20 cellular contexts compared by ENCODE assay signal in the genomic region with DNA sequence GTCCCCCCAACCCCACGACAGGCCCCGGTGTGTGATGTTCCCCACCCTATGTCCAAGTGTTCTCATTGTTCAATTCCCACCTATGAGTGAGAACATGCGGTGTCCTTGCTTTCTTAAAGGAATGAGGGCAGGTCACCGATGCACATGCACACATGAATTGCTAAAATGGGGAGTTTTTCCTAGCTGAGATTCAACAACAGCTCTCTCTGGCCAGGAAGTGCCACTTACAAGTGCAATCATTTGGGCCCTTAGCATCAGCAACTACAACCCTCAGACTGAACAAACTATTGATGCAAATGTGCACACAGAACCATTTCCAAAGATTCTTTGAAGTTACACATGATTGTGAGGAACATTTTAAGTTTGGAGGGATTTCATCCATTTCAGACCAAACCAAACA.
"Had no signal": no experiment of that assay in that cellular context is flagged by ENCODE, and none has a peak within 500 bp of the region (broad histone marks: within the 10 kb centered on the region; RNA-seq: fewer than 3 reads in every experiment).

No MANE protein-coding gene starts in this region.

- H3K36me3 Mint-ChIP-seq: memory B cell; naive thymus-derived CD8-positive, alpha-beta T cell; stimulated activated naive B cell treated with anti-CD40 and anti-IgM and Interleukin-4, amounts not matched to agents 10 μg/mL and 1 μg/mL and 100 μg/mL, for 72 hours had no signal

- H3K4me3 ChIP-seq: lung, ovary, psoas muscle, sigmoid colon, suprapubic skin, upper lobe of left lung had no signal

- DNase-seq: cortex of kidney; effector memory CD8-positive, alpha-beta T cell; head of caudate nucleus; naive thymus-derived CD8-positive, alpha-beta T cell; nephron progenitor cell; occipital lobe; ovary; posterior cingulate gyrus; psoas muscle; right cardiac atrium; sigmoid colon; stimulated activated CD4-positive, alpha-beta T cell treated with anti-CD3 and anti-CD28 coated beads, Interleukin-2, amount 100 ng/mL, for 24 hours; stimulated activated CD4-positive, alpha-beta T cell treated with anti-CD3 and anti-CD28 coated beads, Interleukin-4, amount 100 ng/mL, for 24 hours; stimulated activated naive B cell treated with anti-CD40 and anti-IgM and Interleukin-4, amounts not matched to agents 10 μg/mL and 1 μg/mL and 100 μg/mL, for 72 hours; upper lobe of left lung had no signal

- H3K4me1 Mint-ChIP-seq: memory B cell; naive thymus-derived CD8-positive, alpha-beta T cell; stimulated activated naive B cell treated with anti-CD40 and anti-IgM and Interleukin-4, amounts not matched to agents 10 μg/mL and 1 μg/mL and 100 μg/mL, for 72 hours had no signal

- H3K36me3 ChIP-seq: ovary, sigmoid colon, suprapubic skin, upper lobe of left lung had no signal

- H3K27ac ChIP-seq: ovary, psoas muscle, sigmoid colon, suprapubic skin, upper lobe of left lung had no signal

- ATAC-seq: effector memory CD8-positive, alpha-beta T cell; left lobe of liver; naive thymus-derived CD8-positive, alpha-beta T cell; psoas muscle; right cardiac atrium; stimulated activated naive B cell treated with anti-CD40 and anti-IgM and Interleukin-4, amounts not matched to agents 10 μg/mL and 1 μg/mL and 100 μg/mL, for 72 hours had no signal

- H3K4me3 Mint-ChIP-seq: effector memory CD8-positive, alpha-beta T cell; memory B cell; naive thymus-derived CD8-positive, alpha-beta T cell; nephron progenitor cell; stimulated activated naive B cell treated with anti-CD40 and anti-IgM and Interleukin-4, amounts not matched to agents 10 μg/mL and 1 μg/mL and 100 μg/mL, for 72 hours; stimulated activated naive CD8-positive, alpha-beta T cell treated with anti-CD3 and anti-CD28 coated beads, Interleukin-15, Interleukin-2, amounts not matched to agents 100 ng/mL and 50 ng/mL, for 24 hours had no signal

- H3K27me3 Mint-ChIP-seq: effector memory CD8-positive, alpha-beta T cell had no signal

- H3K4me1 ChIP-seq: psoas muscle, sigmoid colon, suprapubic skin, upper lobe of left lung had no signal

- H3K9me3 Mint-ChIP-seq: effector memory CD8-positive, alpha-beta T cell; memory B cell; naive thymus-derived CD8-positive, alpha-beta T cell; stimulated activated naive B cell treated with anti-CD40 and anti-IgM and Interleukin-4, amounts not matched to agents 10 μg/mL and 1 μg/mL and 100 μg/mL, for 72 hours; stimulated activated naive CD8-positive, alpha-beta T cell treated with anti-CD3 and anti-CD28 coated beads, Interleukin-15, Interleukin-2, amounts not matched to agents 100 ng/mL and 50 ng/mL, for 24 hours had no signal

- H3K9me3 ChIP-seq: ovary, psoas muscle, sigmoid colon, suprapubic skin, upper lobe of left lung had no signal

- H3K27me3 ChIP-seq: ovary, sigmoid colon, suprapubic skin, upper lobe of left lung had no signal

- H3K27ac Mint-ChIP-seq: effector memory CD8-positive, alpha-beta T cell; memory B cell; stimulated activated naive B cell treated with anti-CD40 and anti-IgM and Interleukin-4, amounts not matched to agents 10 μg/mL and 1 μg/mL and 100 μg/mL, for 72 hours; stimulated activated naive CD8-positive, alpha-beta T cell treated with anti-CD3 and anti-CD28 coated beads, Interleukin-15, Interleukin-2, amounts not matched to agents 100 ng/mL and 50 ng/mL, for 24 hours had no signal
